Comparison of ENCODE assay signal across 8 cellular contexts in the genomic region with DNA sequence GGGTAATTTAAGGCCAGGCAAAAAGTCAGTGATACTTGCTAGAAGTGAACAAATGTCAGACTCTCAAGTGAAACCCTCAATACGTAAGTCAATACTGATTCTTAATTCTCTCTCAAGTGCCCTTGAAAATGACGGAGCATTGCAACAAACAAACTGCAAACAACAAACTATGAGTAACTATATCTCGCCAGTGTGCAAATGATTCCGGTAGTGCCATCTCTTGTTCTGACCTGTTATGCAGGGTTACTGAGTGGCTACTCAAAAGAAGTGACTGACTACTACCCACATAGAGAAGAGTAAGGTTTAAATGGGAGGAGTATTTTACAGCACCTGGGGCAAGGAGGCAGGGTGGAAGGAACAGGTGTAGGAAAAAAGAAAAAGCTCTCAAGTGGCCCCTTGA. TPM values are rescaled to one million over a fixed set of nuclear protein-coding genes. Genes with fewer than 3 reads are reported as not detected.
A peak's percentile ranks its signal among the peaks of the same experiment; 100 is the strongest.
DNase-seq lines count a peak whose midpoint lies in the region; ATAC-seq and TF ChIP-seq lines count a peak whose summit lies in the region.

No MANE protein-coding gene starts in this region.

- ATAC-seq in HG03139 (IDR thresholded peaks at IDR 0.05; ENCODE audit: unreplicated experiment) = no peak

- H3K27ac ChIP-seq in GM23248 = no peak overlapping the region
- peak overlapping the region; percentile 97 for H3K27ac ChIP-seq in parathyroid adenoma

- H2AFZ ChIP-seq in GM23248 (peak overlapping the region; percentile 43), parathyroid adenoma (peak overlapping the region; percentile 33)

- TF ChIP-seq CTCF in endothelial cell (IDR thresholded peaks at IDR 0.05; ENCODE audit: unreplicated experiment) (no peak), parathyroid adenoma (IDR thresholded peaks at IDR 0.05) (no peak)

- H3K4me1 ChIP-seq in GM23248 (ENCODE audit: insufficient read depth) (peaks cover 28% of the 10 kb centered on the region), parathyroid adenoma (peaks cover 4% of the 10 kb centered on the region)

- H3K27me3 ChIP-seq in GM23248 (replicated peaks; ENCODE audit: insufficient read depth) (no peaks in the 10 kb centered on the region), parathyroid adenoma (ENCODE audit: control insufficient read depth, insufficient read depth, low read length) (no peaks in the 10 kb centered on the region)

- peak overlapping the region; percentile 56 for H3K4me3 Mint-ChIP-seq in endothelial cell (ENCODE audit: unreplicated experiment)

- in situ Hi-C loops in GM23248 (cut with MboI) = no loop called here

- H3K4me2 ChIP-seq in GM23248 (ENCODE audit: unreplicated experiment) (peak overlapping the region; percentile 89), parathyroid adenoma (ENCODE audit: low read length) (peak overlapping the region; percentile 66)

- DNase-seq in GM23248 (peak; percentile 42), NCI-H510A treated with DMSO at 0.1 percent for 48 hours (lab: John Stamatoyannopoulos, UW) (peak; percentile 97), endothelial cell (ENCODE audit: low spot score) (no peak), islet precursor cell (no peak), GOT3 (lab: John Stamatoyannopoulos, UW) (no peak)
- no peak for DNase-seq in activated CD8-positive, alpha-beta memory T cell treated with anti-CD3 and anti-CD28 coated beads, Interleukin-2, amount 50 U/mL, for 4 hours

- H3K27ac Mint-ChIP-seq in endothelial cell (ENCODE audit: unreplicated experiment) = no peak overlapping the region

- H3K4me3 ChIP-seq in GM23248 = peak overlapping the region; percentile 83
- peak overlapping the region; percentile 90 for H3K4me3 ChIP-seq in parathyroid adenoma (ENCODE audit: low read depth, low read length)

- H3K4me1 Mint-ChIP-seq in endothelial cell (ENCODE audit: unreplicated experiment) = peaks cover 36% of the 10 kb centered on the region

- peaks cover 60% of the 10 kb centered on the region for H3K79me2 ChIP-seq in GM23248 (ENCODE audit: insufficient read depth)
- peaks cover 4% of the 10 kb centered on the region for H3K79me2 ChIP-seq in parathyroid adenoma

- H3K9me2 ChIP-seq in GM23248 (ENCODE audit: insufficient read depth) = no peaks in the 10 kb centered on the region

- H3K27me3 Mint-ChIP-seq in endothelial cell (ENCODE audit: unreplicated experiment) = peaks cover 8% of the 10 kb centered on the region

- no peaks in the 10 kb centered on the region for H3K36me3 ChIP-seq in GM23248 (ENCODE audit: low read depth)
- H3K36me3 ChIP-seq in parathyroid adenoma (ENCODE audit: control insufficient read depth, insufficient read depth, low read length) = no peaks in the 10 kb centered on the region

- no peaks in the 10 kb centered on the region for H3K36me3 Mint-ChIP-seq in endothelial cell (ENCODE audit: low read depth, unreplicated experiment)

- H3K9me3 ChIP-seq in GM23248 (ENCODE audit: low read depth) (no peaks in the 10 kb centered on the region), parathyroid adenoma (ENCODE audit: control insufficient read depth, low read length) (no peaks in the 10 kb centered on the region)

- WGBS in GM23248 (ENCODE audit: low coverage in 1 of 2, low lambda C conversion rate in 2 of 2, missing lambda C conversion rate in 2 of 2), 2 experiments = 58% methylated on average over 4 of the region's 4 CpGs

- H3K9ac ChIP-seq in GM23248 = peak overlapping the region; percentile 94
- H3K9ac ChIP-seq in parathyroid adenoma = no peak overlapping the region

- no peaks in the 10 kb centered on the region for H4K20me1 ChIP-seq in GM23248 (ENCODE audit: insufficient read depth)

- no peaks in the 10 kb centered on the region for H3K9me3 Mint-ChIP-seq in endothelial cell (ENCODE audit: unreplicated experiment)

- peaks cover 17% of the 10 kb centered on the region for H3F3A ChIP-seq in GM23248 (ENCODE audit: insufficient read depth)

RNA-seq across cellular contexts. Expression of gene SLC19A2, which starts 1.6 kb away (rescaled TPM):
- total RNA-seq in GM23248 (2014; rRNA removed; shearing (Covaris generic)) = 7.1 and 7.6 TPM in 2 replicates
- polyA plus RNA-seq in GM23248 (2016; fragmentation: Nextera tagmentation; extraction: Ambion mirVana) = 2.1 and 2.6 TPM in 2 replicates
- total RNA-seq in endothelial cell (ENCODE audit: unreplicated experiment) = 6.1 TPM

RNA-seq across cellular contexts. Expression of gene CCDC181, which starts 56.8 kb away (rescaled TPM):
- total RNA-seq in GM23248 (2014; rRNA removed; shearing (Covaris generic)) = not detected in 2 replicates
- polyA plus RNA-seq in GM23248 (2016; fragmentation: Nextera tagmentation; extraction: Ambion mirVana) = 0.10 TPM in 1 of 2 replicates, not detected in the other
- 0.80 TPM for total RNA-seq in endothelial cell (ENCODE audit: unreplicated experiment)

Comparison
In these comparisons a context has a peak if more than half of its experiments do, and no peak if none do; other contexts are left out.
1. DNase-seq: peak in GM23248 (single experiment) and NCI-H510A treated with DMSO at 0.1 percent for 48 hours (single experiment); none in endothelial cell (single experiment), islet precursor cell (single experiment), activated CD8-positive, alpha-beta memory T cell treated with anti-CD3 and anti-CD28 coated beads, Interleukin-2, amount 50 U/mL, for 4 hours (single experiment) and GOT3 (single experiment).